ENCODE assay signal across 16 cellular contexts in the genomic region with DNA sequence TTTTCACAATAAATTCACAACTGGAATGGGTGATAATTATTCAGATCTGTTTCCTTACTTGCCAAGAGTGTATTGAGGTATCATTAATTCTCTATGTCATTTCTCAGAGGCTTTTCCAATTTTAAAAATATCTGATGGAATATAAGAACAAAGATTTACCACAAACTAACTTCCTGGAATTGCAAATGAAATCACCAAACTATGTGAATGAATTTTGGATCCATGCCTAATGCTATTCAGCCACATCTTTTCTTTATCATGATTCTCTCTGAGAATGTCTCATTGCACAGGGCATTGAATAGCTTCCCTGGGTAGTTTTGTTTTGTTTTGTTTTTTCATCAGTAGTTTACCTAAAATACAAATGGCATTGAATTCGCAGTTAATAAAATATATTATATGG.
DNase-seq lines count a peak whose midpoint lies in the region; ATAC-seq and TF ChIP-seq lines count a peak whose summit lies in the region.
"Had no signal": no experiment of that assay in that cellular context is flagged by ENCODE, and none has a peak within 500 bp of the region (broad histone marks: within the 10 kb centered on the region; RNA-seq: fewer than 3 reads in every experiment).

No MANE protein-coding gene starts in this region.

- CTCF ChIA-PET in T-cell (lab: Charles Lee): no interaction called here

- peaks cover 0 to 9% of the 10 kb centered on the region in 2 donors for H3K27me3 Mint-ChIP-seq in T-cell
- H3K27me3 Mint-ChIP-seq: CD4-positive, alpha-beta T cell had no signal

- TF ChIP-seq CTCF in astrocyte of the spinal cord (IDR thresholded peaks at IDR 0.05; ENCODE audit: low read depth, low read length): no peak
- TF ChIP-seq CTCF in heart right ventricle (IDR thresholded peaks at IDR 0.05): no peak

- ATAC-seq in T-cell (replicated peaks in 1 of 4) (no peak), heart right ventricle (no peak)
- ATAC-seq: Right ventricle myocardium inferior had no signal

- H3K4me3 ChIP-seq in astrocyte of the spinal cord (ENCODE audit: low read depth, low read length): no peak overlapping the region
- H3K4me3 ChIP-seq in heart right ventricle: no peak overlapping the region
- H3K4me3 ChIP-seq: Peyer's patch had no signal

- in situ Hi-C loops in astrocyte of the spinal cord (cut with HindIII; ENCODE audit: low sequenced_read_pairs): no loop called here

- DNase-seq in astrocyte of the spinal cord (ENCODE audit: low read depth, low spot score) (peak; percentile 66), fibroblast of peridontal ligament (ENCODE audit: extremely low read depth) (peak; percentile 82), islet precursor cell (no peak), T-cell (no peak), heart right ventricle (no peak)
- no peak for DNase-seq in activated T-cell treated with anti-CD3 and anti-CD28 coated beads, Interleukin-2, amount 50 U/mL, for 48 hours
- DNase-seq: BE2C; CD4-positive, alpha-beta T cell; HCEC 1CT; KBM-7; NCI-H1436 treated with DMSO at 0.1 percent for 48 hours; NCI-H2081; NCI-H510A; Peyer's patch had no signal

- no peaks in the 10 kb centered on the region for H3K36me3 Mint-ChIP-seq in T-cell

- no peak for TF ChIP-seq EP300 in Ishikawa (IDR thresholded peaks at IDR 0.05; ENCODE audit: borderline replicate concordance)

- H3K27ac ChIP-seq in heart right ventricle: no peak overlapping the region
- H3K27ac ChIP-seq: Peyer's patch had no signal

- H3K4me1 ChIP-seq in heart right ventricle: no peaks in the 10 kb centered on the region
- H3K4me1 ChIP-seq: BE2C, Peyer's patch had no signal

- no peak overlapping the region for H3K4me3 Mint-ChIP-seq in T-cell
- H3K4me3 Mint-ChIP-seq: CD4-positive, alpha-beta T cell had no signal

- no peaks in the 10 kb centered on the region for H3K9me3 ChIP-seq in heart right ventricle
- H3K9me3 ChIP-seq: BE2C, Peyer's patch had no signal

- no peak for TF ChIP-seq RAD21 in Ishikawa (IDR thresholded peaks at IDR 0.05; ENCODE audit: low read depth)

- POLR2A ChIA-PET in T-cell (lab: Charles Lee): no interaction called here

- 79 to 84% methylated on average over 1 of the region's 1 CpG for WGBS in heart right ventricle, 2 donors

- H3K27ac Mint-ChIP-seq in T-cell: no peak overlapping the region
- H3K27ac Mint-ChIP-seq: CD4-positive, alpha-beta T cell had no signal

- H3K36me3 ChIP-seq in heart right ventricle: no peaks in the 10 kb centered on the region
- H3K36me3 ChIP-seq: BE2C, Peyer's patch had no signal

- intact Hi-C loops in heart right ventricle (cut with DNase I): no loop called here

- no peaks in the 10 kb centered on the region for H3K4me1 Mint-ChIP-seq in T-cell

- H3K9me3 Mint-ChIP-seq in T-cell: no peaks in the 10 kb centered on the region
- H3K9me3 Mint-ChIP-seq: CD4-positive, alpha-beta T cell had no signal

- H3K27me3 ChIP-seq in heart right ventricle: no peaks in the 10 kb centered on the region
- H3K27me3 ChIP-seq: Peyer's patch had no signal

TF ChIP-seq in Ishikawa, 13 proteins besides CTCF, POLR2A, EP300 and RAD21:
- TF ChIP-seq TAF1 (IDR thresholded peaks at IDR 0.05; ENCODE audit: low read depth) (no peak), NFIC (IDR thresholded peaks at IDR 0.05) (peak; percentile 39; the same call in 1 of the 2 replicates)
- TF ChIP-seq, protein P1, sequence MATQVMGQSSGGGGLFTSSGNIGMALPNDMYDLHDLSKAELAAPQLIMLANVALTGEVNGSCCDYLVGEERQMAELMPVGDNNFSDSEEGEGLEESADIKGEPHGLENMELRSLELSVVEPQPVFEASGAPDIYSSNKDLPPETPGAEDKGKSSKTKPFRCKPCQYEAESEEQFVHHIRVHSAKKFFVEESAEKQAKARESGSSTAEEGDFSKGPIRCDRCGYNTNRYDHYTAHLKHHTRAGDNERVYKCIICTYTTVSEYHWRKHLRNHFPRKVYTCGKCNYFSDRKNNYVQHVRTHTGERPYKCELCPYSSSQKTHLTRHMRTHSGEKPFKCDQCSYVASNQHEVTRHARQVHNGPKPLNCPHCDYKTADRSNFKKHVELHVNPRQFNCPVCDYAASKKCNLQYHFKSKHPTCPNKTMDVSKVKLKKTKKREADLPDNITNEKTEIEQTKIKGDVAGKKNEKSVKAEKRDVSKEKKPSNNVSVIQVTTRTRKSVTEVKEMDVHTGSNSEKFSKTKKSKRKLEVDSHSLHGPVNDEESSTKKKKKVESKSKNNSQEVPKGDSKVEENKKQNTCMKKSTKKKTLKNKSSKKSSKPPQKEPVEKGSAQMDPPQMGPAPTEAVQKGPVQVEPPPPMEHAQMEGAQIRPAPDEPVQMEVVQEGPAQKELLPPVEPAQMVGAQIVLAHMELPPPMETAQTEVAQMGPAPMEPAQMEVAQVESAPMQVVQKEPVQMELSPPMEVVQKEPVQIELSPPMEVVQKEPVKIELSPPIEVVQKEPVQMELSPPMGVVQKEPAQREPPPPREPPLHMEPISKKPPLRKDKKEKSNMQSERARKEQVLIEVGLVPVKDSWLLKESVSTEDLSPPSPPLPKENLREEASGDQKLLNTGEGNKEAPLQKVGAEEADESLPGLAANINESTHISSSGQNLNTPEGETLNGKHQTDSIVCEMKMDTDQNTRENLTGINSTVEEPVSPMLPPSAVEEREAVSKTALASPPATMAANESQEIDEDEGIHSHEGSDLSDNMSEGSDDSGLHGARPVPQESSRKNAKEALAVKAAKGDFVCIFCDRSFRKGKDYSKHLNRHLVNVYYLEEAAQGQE (IDR thresholded peaks at IDR 0.05; ENCODE audit: low read depth): no peak

Comparison
In these comparisons a context has a peak if more than half of its experiments do, and no peak if none do; other contexts are left out.
1. DNase-seq: peak in astrocyte of the spinal cord (single experiment) and fibroblast of peridontal ligament (single experiment); none in islet precursor cell (single experiment), T-cell (0 of 34), activated T-cell treated with anti-CD3 and anti-CD28 coated beads, Interleukin-2, amount 50 U/mL, for 48 hours (0 of 2) and heart right ventricle (0 of 2).